In genomic region chr10:80205478-80206276, GRCh38 we compare ENCODE assay signal across 8 cellular contexts. TPM values are rescaled to one million over a fixed set of nuclear protein-coding genes. Genes with fewer than 3 reads are reported as not detected.
DNase-seq lines count a peak whose midpoint lies in the region; ATAC-seq and TF ChIP-seq lines count a peak whose summit lies in the region.

ANXA11 (minus strand) TSS chr10:80205537; CDS start chr10:80172861, 32,676 bp downstream.

- no peaks in the 10 kb centered on the region for H3K27me3 ChIP-seq in esophagus muscularis mucosa
- H3K27me3 ChIP-seq in naive thymus-derived CD4-positive, alpha-beta T cell (ENCODE audit: control insufficient read depth in 2 of 2, insufficient read depth in 2 of 2, low read length in 2 of 2): no peaks in the 10 kb centered on the region

- no peaks in the 10 kb centered on the region for H3K9me3 Mint-ChIP-seq in Calu3 (ENCODE audit: low read depth, unreplicated experiment)
- H3K9me3 Mint-ChIP-seq in naive thymus-derived CD4-positive, alpha-beta T cell: no peaks in the 10 kb centered on the region

- peak within 1 kb of the TSS; percentile 99 for H3K4me2 ChIP-seq in OCI-LY7 (ENCODE audit: low read length)

- intact Hi-C loops in Calu3 (cut with micrococcal nuclease; ENCODE audit: unreplicated experiment): loop anchor here (2.0 to 5.0 kb wide), 2 partner anchors 15 to 33 kb away; no protein-coding TSS in a partner anchor
- intact Hi-C loops in OCI-LY7 (cut with micrococcal nuclease; ENCODE audit: unreplicated experiment): loop anchor here (1.0 to 10.0 kb wide), 4 partner anchors 18 to 961 kb away; no protein-coding TSS in a partner anchor
- intact Hi-C loops in esophagus muscularis mucosa (cut with DNase I): loop anchor here (5.0 kb wide), 1 partner anchor 48 kb away; no protein-coding TSS in a partner anchor
- intact Hi-C loops in naive thymus-derived CD4-positive, alpha-beta T cell (cut with micrococcal nuclease): loop anchor here (1.0 to 10.0 kb wide), 8 partner anchors 17 to 861 kb away; partner anchors contain the start of genes ZCCHC24 (in 2 of the 2), NUTM2E (in 1 of the 2) and PPIF (in 1 of the 2)

- TF ChIP-seq POLR2A in esophagus muscularis mucosa (IDR thresholded peaks at IDR 0.05; ENCODE audit: low read depth): peak; percentile 83

- POLR2A ChIA-PET in OCI-LY7 (lab: Charles Lee): interaction anchor here (0.6 to 4.2 kb wide), 2 partner anchors 18 to 52 kb away, joined by 3 to 36 read pairs; no protein-coding TSS in a partner anchor
- POLR2A ChIA-PET in naive thymus-derived CD4-positive, alpha-beta T cell (lab: Charles Lee): interaction anchor here (0.6 to 11.2 kb wide), 11 partner anchors 9 to 127 kb away, joined by 3 to 223 read pairs (median 4); partner anchors contain the start of gene TMEM254

- H3K9me3 ChIP-seq in OCI-LY7 (ENCODE audit: low read length): no peaks in the 10 kb centered on the region
- H3K9me3 ChIP-seq in esophagus muscularis mucosa: no peaks in the 10 kb centered on the region
- H3K9me3 ChIP-seq in naive thymus-derived CD4-positive, alpha-beta T cell (ENCODE audit: control insufficient read depth in 2 of 3, low read length in 3 of 3): no peaks in the 10 kb centered on the region

- DNase-seq in Calu3 (peak; percentile 92), GM20000 (ENCODE audit: low spot score) (peak; percentile 95), HT1080 (ENCODE audit: low read depth) (peak; percentile 87), OCI-LY7 (ENCODE audit: low spot score) (peak; percentile 93), esophagus muscularis mucosa (ENCODE audit: extremely low spot score) (no peak)
- peak; percentile 89 for DNase-seq in activated T-cell treated with anti-CD3 and anti-CD28 coated beads, Interleukin-2, amount 50 U/mL, for 1 hour
- peak; percentile 76 to 85 (median 81) for DNase-seq in naive thymus-derived CD4-positive, alpha-beta T cell
- peak; percentile 71 to 88 (median 82) for DNase-seq in stimulated activated naive CD4-positive, alpha-beta T cell (lab: John Stamatoyannopoulos, UW)

- H2AFZ ChIP-seq in OCI-LY7 (ENCODE audit: low read length): peak within 1 kb of the TSS; percentile 96

- peak; percentile 91 for ATAC-seq in naive thymus-derived CD4-positive, alpha-beta T cell

- no peaks in the 10 kb centered on the region for H3K27me3 Mint-ChIP-seq in Calu3 (ENCODE audit: unreplicated experiment)
- no peaks in the 10 kb centered on the region for H3K27me3 Mint-ChIP-seq in naive thymus-derived CD4-positive, alpha-beta T cell

- WGBS in esophagus muscularis mucosa: 9% methylated on average over 15 of the region's 45 CpGs

- peak within 1 kb of the TSS; percentile 94 for H3K27ac Mint-ChIP-seq in Calu3 (ENCODE audit: unreplicated experiment)
- H3K27ac Mint-ChIP-seq in naive thymus-derived CD4-positive, alpha-beta T cell: peak within 1 kb of the TSS; percentile 89 to 98 (median 96)

- H3K4me3 Mint-ChIP-seq in Calu3 (ENCODE audit: low read depth, unreplicated experiment): peak within 1 kb of the TSS; percentile 86
- H3K4me3 Mint-ChIP-seq in naive thymus-derived CD4-positive, alpha-beta T cell: peak within 1 kb of the TSS; percentile 83 to 93 (median 88)

- no peak for TF ChIP-seq EP300 in esophagus muscularis mucosa (IDR thresholded peaks at IDR 0.05)

- CTCF ChIA-PET in Calu3 (lab: Charles Lee): interaction anchor here (0.6 to 2.5 kb wide), 3 partner anchors 9 to 60 kb away, joined by 3 to 11 read pairs (median 6); no protein-coding TSS in a partner anchor
- CTCF ChIA-PET in OCI-LY7 (lab: Charles Lee; ENCODE audit: unreplicated experiment): no interaction called here
- CTCF ChIA-PET in naive thymus-derived CD4-positive, alpha-beta T cell (lab: Charles Lee): interaction anchor here (1.0 to 2.3 kb wide), 4 partner anchors 18 to 62 kb away, joined by 3 to 7 read pairs (median 4); no protein-coding TSS in a partner anchor

- peaks cover 42% of the 10 kb centered on the region for H3K4me1 ChIP-seq in OCI-LY7 (ENCODE audit: insufficient read depth, low read length, poor library complexity, severe bottlenecking)
- H3K4me1 ChIP-seq in esophagus muscularis mucosa: peaks cover 54 to 84% (median 77%) of the 10 kb centered on the region in 4 donors
- H3K4me1 ChIP-seq in naive thymus-derived CD4-positive, alpha-beta T cell (ENCODE audit: control insufficient read depth in 2 of 2, insufficient read depth in 2 of 2, low read length in 2 of 2): peaks cover 34 to 36% of the 10 kb centered on the region in 2 donors

- peak within 1 kb of the TSS; percentile 80 for H3K4me3 ChIP-seq in OCI-LY7 (ENCODE audit: low read depth, low read length, poor library complexity, severe bottlenecking)
- peak within 1 kb of the TSS; percentile 80 to 98 (median 92) for H3K4me3 ChIP-seq in esophagus muscularis mucosa
- H3K4me3 ChIP-seq in naive thymus-derived CD4-positive, alpha-beta T cell (ENCODE audit: low read length): peak within 1 kb of the TSS; percentile 90

- peaks cover 93% of the 10 kb centered on the region for H3K36me3 Mint-ChIP-seq in Calu3 (ENCODE audit: insufficient read depth, unreplicated experiment)
- peaks cover 5 to 15% (median 7%) of the 10 kb centered on the region in 5 donors for H3K36me3 Mint-ChIP-seq in naive thymus-derived CD4-positive, alpha-beta T cell

- peaks cover 7% of the 10 kb centered on the region; the same call in 1 of the 2 replicates for H4K20me1 ChIP-seq in OCI-LY7 (ENCODE audit: insufficient read depth, low read length)

- H3K9me2 ChIP-seq in OCI-LY7 (ENCODE audit: insufficient read depth, low read length): no peaks in the 10 kb centered on the region

- H3K79me2 ChIP-seq in OCI-LY7 (ENCODE audit: insufficient read depth, low read depth, low read length): peaks cover 46% of the 10 kb centered on the region

- no peak for TF ChIP-seq CTCF in Calu3 (IDR thresholded peaks at IDR 0.05; ENCODE audit: unreplicated experiment)
- no peak for TF ChIP-seq CTCF in GM20000 (IDR thresholded peaks at IDR 0.05; ENCODE audit: extremely low read depth, missing control alignments)
- no peak for TF ChIP-seq CTCF in OCI-LY7 (conservative IDR thresholded peaks at IDR 0.05; ENCODE audit: low read length)
- TF ChIP-seq CTCF in esophagus muscularis mucosa (IDR thresholded peaks at IDR 0.05): no peak

- H3K36me3 ChIP-seq in OCI-LY7 (ENCODE audit: insufficient read depth, low read length) (0 out of 2 replicates have a peak, but pooled peaks cover 5% of the 10 kb centered on the region), esophagus muscularis mucosa (no peaks in the 10 kb centered on the region)
- peaks cover 0 to 11% (median under 1%) of the 10 kb centered on the region in 3 experiments for H3K36me3 ChIP-seq in naive thymus-derived CD4-positive, alpha-beta T cell (ENCODE audit: control insufficient read depth in 2 of 3, insufficient read depth in 3 of 3, low read length in 3 of 3)

- H3K27ac ChIP-seq in OCI-LY7 (ENCODE audit: low read depth, low read length, poor library complexity, severe bottlenecking) (peak within 1 kb of the TSS; percentile 62), esophagus muscularis mucosa (replicated peaks in 1 of 4) (peak within 1 kb of the TSS; percentile 96 to 100 (median 98))
- H3K27ac ChIP-seq in naive thymus-derived CD4-positive, alpha-beta T cell (ENCODE audit: low read depth, low read length): peak within 1 kb of the TSS; percentile 94

- peaks cover 66% of the 10 kb centered on the region for H3K4me1 Mint-ChIP-seq in Calu3 (ENCODE audit: low read depth, unreplicated experiment)
- peaks cover 41 to 69% (median 48%) of the 10 kb centered on the region in 7 donors for H3K4me1 Mint-ChIP-seq in naive thymus-derived CD4-positive, alpha-beta T cell

- BruUV-seq in Calu3 (replicated peaks; lab: Mats Ljungman, UMichigan): no TSS peak
- TSS peak; percentile 89 for BruUV-seq in OCI-LY7 (replicated peaks; lab: Mats Ljungman, UMichigan)

RNA-seq across cellular contexts. Expression of gene ANXA11, which starts in this region (rescaled TPM):
- total RNA-seq in Calu3 (2022) (835 and 846 TPM in 2 replicates), OCI-LY7 (2022) (164 and 199 TPM in 2 replicates), esophagus muscularis mucosa (100 to 1,000 TPM; 126 to 213 (median 166) TPM)
- 88.3 and 114 TPM in 2 replicates for total RNA-seq in HT1080 (2014; rRNA removed; shearing (Covaris generic))
- polyA plus RNA-seq in HT1080 (2015; cell fraction: cytosol; rRNA removed): 138 and 159 TPM in 2 replicates
- 108 and 132 TPM in 2 replicates for polyA plus RNA-seq in HT1080 (2015; cell fraction: nucleus; rRNA removed)
- 87.8 and 93.9 TPM in 2 replicates for total RNA-seq in OCI-LY7 (2014; rRNA removed; shearing (Covaris generic))
- total RNA-seq in naive thymus-derived CD4-positive, alpha-beta T cell: 100 to 1,000 TPM; 189 to 247 (median 231) TPM
- polyA plus RNA-seq in naive thymus-derived CD4-positive, alpha-beta T cell: 100 to 1,000 TPM; 212 to 278 TPM
